ENCODE assay signal across 8 cellular contexts in genomic region chr5:132747693-132748440, GRCh38. TPM values are rescaled to one million over a fixed set of nuclear protein-coding genes. Genes with fewer than 3 reads are reported as not detected.
DNase-seq lines count a peak whose midpoint lies in the region; ATAC-seq, FAIRE-seq and TF ChIP-seq lines count a peak whose summit lies in the region.

No MANE protein-coding gene starts in this region.

- H3K4me3 ChIP-seq in A673 (ENCODE audit: low read depth, low read length, poor library complexity, severe bottlenecking) (peak overlapping the region; percentile 59), NT2/D1 (ENCODE audit: insufficient read length, low read depth) (peak overlapping the region; percentile 46), K562 (no peak overlapping the region), upper lobe of left lung (peak overlapping the region; percentile 16 to 55 (median 52))

- WGBS in K562 (ENCODE audit: insufficient coverage, low coverage, missing lambda C conversion rate), result 93% methylated on average over 46 of the region's 69 CpGs
- WGBS in upper lobe of left lung, 2 donors, result 69 to 81% methylated on average over 9 to 26 of the region's 69 CpGs

- H3K36me3 ChIP-seq in A673 (ENCODE audit: insufficient read depth, low read length, poor library complexity, severe bottlenecking), result no peaks in the 10 kb centered on the region
- peaks cover 3% of the 10 kb centered on the region for H3K36me3 ChIP-seq in NT2/D1 (ENCODE audit: insufficient read depth, insufficient read length, low read length)
- no peaks in the 10 kb centered on the region for H3K36me3 ChIP-seq in K562 (ENCODE audit: control insufficient read depth, insufficient read depth, low read length)
- no peaks in the 10 kb centered on the region for H3K36me3 ChIP-seq in upper lobe of left lung

- TF ChIP-seq EP300 in K562 (IDR thresholded peaks at IDR 0.05; ENCODE audit: low read length) (no peak), upper lobe of left lung (IDR thresholded peaks at IDR 0.05) (no peak)

- H3K9me3 ChIP-seq in A673 (ENCODE audit: low read depth, low read length, poor library complexity, severe bottlenecking), result no peaks in the 10 kb centered on the region
- H3K9me3 ChIP-seq in NT2/D1 (ENCODE audit: insufficient read depth, low read length), result no peaks in the 10 kb centered on the region
- H3K9me3 ChIP-seq in K562 (replicated peaks; ENCODE audit: control insufficient read depth, insufficient read depth, low read depth, low read length), result no peaks in the 10 kb centered on the region
- no peaks in the 10 kb centered on the region for H3K9me3 ChIP-seq in upper lobe of left lung

- H3K27ac ChIP-seq in A673 (ENCODE audit: low read depth, low read length, poor library complexity, severe bottlenecking) (no peak overlapping the region), K562 (ENCODE audit: extremely low read depth, low read depth, low read length) (no peak overlapping the region), upper lobe of left lung (peak overlapping the region; percentile 23 to 52 (median 34))

- H3K4me2 ChIP-seq in K562 (ENCODE audit: insufficient read depth, low read length), result no peak overlapping the region

- peak overlapping the region in 7 of 8 donors; percentile 5 to 80 (median 59) for H3K4me3 Mint-ChIP-seq in naive B cell

- no peaks in the 10 kb centered on the region for H3K9me1 ChIP-seq in K562 (ENCODE audit: control insufficient read depth, insufficient read depth, low read length)

- POLR2A ChIA-PET in A673 (lab: Charles Lee; ENCODE audit: low non-redundant PET) (no interaction called here), K562 (lab: Yijun Ruan, JAX) (interaction anchor here (0.9 to 4.0 kb wide), 2 partner anchors 9 to 10 kb away, joined by 3 to 20 read pairs; partner anchors contain the start of gene KIF3A)

- H3K9ac ChIP-seq in NT2/D1 (ENCODE audit: insufficient read length, low read depth) (peak overlapping the region; percentile 67), K562 (ENCODE audit: insufficient read depth in 1 of 2, low read depth in 2 of 2, low read length in 2 of 2) (no peak overlapping the region)

- BruUV-seq in A673 (replicated peaks; lab: Mats Ljungman, UMichigan), result no TSS peak
- no TSS peak for BruUV-seq in K562 (replicated peaks; lab: Mats Ljungman, UMichigan)

- H3K9me3 Mint-ChIP-seq in naive B cell, result peaks cover 0 to 4% (median 0%) of the 10 kb centered on the region in 7 donors

- H4K20me1 ChIP-seq in K562 (replicated peaks; ENCODE audit: control insufficient read depth, insufficient read depth, low read length), result no peaks in the 10 kb centered on the region; the same call in 1 of the 2 replicates

- DNase-seq in A673 (ENCODE audit: low spot score), result no peak
- no peak for DNase-seq in NT2/D1 (ENCODE audit: low read depth, low spot score)
- DNase-seq in K562 (ENCODE audit: extremely low read depth in 1 of 4, low spot score in 3 of 4), result no peak
- DNase-seq in naive B cell, result no peak
- peak in 1 of 2 donors; percentile 89 for DNase-seq in upper lobe of left lung
- no peak for DNase-seq in frontal cortex (ENCODE audit: low spot score in 2 of 2)
- no peak for DNase-seq in NCI-H2081 treated with DMSO at 0.1 percent for 48 hours (lab: John Stamatoyannopoulos, UW)
- DNase-seq in DMS114 treated with DMSO at 0.1 percent for 48 hours (lab: John Stamatoyannopoulos, UW; ENCODE audit: unreplicated experiment), result no peak

- FAIRE-seq in K562 (lab: Jason Lieb, UNC) (no peak), frontal cortex (lab: Jason Lieb, UNC) (no peak)

- H3K79me2 ChIP-seq in K562 (ENCODE audit: control insufficient read depth, insufficient read depth, low read length), result no peaks in the 10 kb centered on the region

- ATAC-seq in K562 (no peak), naive B cell (ENCODE audit: low read depth in 2 of 2) (peak; percentile 31), upper lobe of left lung (ENCODE audit: low FRiP score in 2 of 2) (no peak)

- no peak for TF ChIP-seq RAD21 in K562 (CRISPR knock-in tag; conservative IDR thresholded peaks at IDR 0.05 in 1 of 2, IDR thresholded peaks at IDR 0.05 in 1 of 2)

- H3K27me3 Mint-ChIP-seq in naive B cell, result peaks cover 36 to 41% (median 38%) of the 10 kb centered on the region in 3 donors

- no peaks in the 10 kb centered on the region for H3K4me1 ChIP-seq in A673 (ENCODE audit: insufficient read depth, low read length, poor library complexity, severe bottlenecking)
- H3K4me1 ChIP-seq in NT2/D1 (ENCODE audit: insufficient read depth, insufficient read length), result no peaks in the 10 kb centered on the region
- H3K4me1 ChIP-seq in K562 (replicated peaks in 1 of 2; ENCODE audit: control insufficient read depth in 2 of 2, insufficient read depth in 2 of 2, low read length in 2 of 2), result peaks cover 0 to 4% of the 10 kb centered on the region in 2 experiments; a peak in 1 of 5 replicates
- H3K4me1 ChIP-seq in upper lobe of left lung, result peaks cover 9 to 16% (median 11%) of the 10 kb centered on the region in 4 donors

- no peaks in the 10 kb centered on the region for H3K36me3 Mint-ChIP-seq in naive B cell

- TF ChIP-seq CTCF in A673 (conservative IDR thresholded peaks at IDR 0.05; ENCODE audit: low read depth, low read length), result no peak
- no peak for TF ChIP-seq CTCF in K562 (IDR thresholded peaks at IDR 0.05 in 2 of 3, conservative IDR thresholded peaks at IDR 0.05 in 1 of 3; ENCODE audit: insufficient read depth in 2 of 3, low read depth in 1 of 3, low read length in 3 of 3)
- TF ChIP-seq CTCF in upper lobe of left lung (IDR thresholded peaks at IDR 0.05), result no peak

- TF ChIP-seq POLR2A in K562 (conservative IDR thresholded peaks at IDR 0.05), result no peak
- TF ChIP-seq POLR2A in upper lobe of left lung (IDR thresholded peaks at IDR 0.05), result no peak

- intact Hi-C loops in A673 (cut with micrococcal nuclease; ENCODE audit: unreplicated experiment) (loop anchor here (2.0 kb wide), 1 partner anchor 73 kb away; no protein-coding TSS in a partner anchor), K562 (cut with micrococcal nuclease) (no loop called here)

- H3K27ac Mint-ChIP-seq in naive B cell, result no peak overlapping the region

- H2AFZ ChIP-seq in K562 (ENCODE audit: low read depth, low read length), result no peak overlapping the region

- H3K27me3 ChIP-seq in A673 (replicated peaks; ENCODE audit: insufficient read depth, low read depth, low read length, poor library complexity), result peaks cover 8% of the 10 kb centered on the region
- H3K27me3 ChIP-seq in NT2/D1 (ENCODE audit: insufficient read depth, insufficient read length), result peaks cover 37% of the 10 kb centered on the region
- no peaks in the 10 kb centered on the region for H3K27me3 ChIP-seq in K562 (ENCODE audit: control insufficient read depth in 2 of 2, insufficient read depth in 2 of 2, low read length in 2 of 2)
- peaks cover 0 to 13% (median 10%) of the 10 kb centered on the region in 4 donors for H3K27me3 ChIP-seq in upper lobe of left lung

- CTCF ChIA-PET in A673 (lab: Charles Lee) (interaction anchor here (0.7 kb wide), 1 partner anchor 80 kb away, joined by 3 read pairs; no protein-coding TSS in a partner anchor), K562 (lab: Yijun Ruan, JAX; ENCODE audit: low intra/inter-chr PET ratio) (no interaction called here)

- in situ Hi-C loops in K562 (cut with MboI), result no loop called here

- peaks cover 0 to 2% (median 0%) of the 10 kb centered on the region in 3 donors for H3K4me1 Mint-ChIP-seq in naive B cell

RNA-seq across cellular contexts. Expression of gene CCNI2, which starts 0.6 kb away (rescaled TPM):
- total RNA-seq in A673 (2021) (0.11 TPM in 1 of 2 replicates, not detected in the other), K562 (2014; rRNA removed) (0.05 TPM in 1 of 2 replicates, not detected in the other), K562 (2014; rRNA removed; fragmentation: Illumina TruSeq; extraction: Trizol) (not detected in 2 replicates), K562 (2015; rRNA removed; fragmentation: Illumina TruSeq; extraction: Trizol) (not detected in 2 replicates), K562 (2021) (0.18 TPM in 1 of 2 replicates, not detected in the other), upper lobe of left lung (under 1 TPM in 5 of 6 donors, not detected in 1; 0.26 to 0.84 (median 0.46) TPM), frontal cortex (1.6 TPM)
- not detected in 2 replicates for total RNA-seq in K562 (2011; cell fraction: chromatin; rRNA removed; ENCODE audit: low replicate concordance)
- not detected in 2 replicates for total RNA-seq in K562 (2011; cell fraction: nucleolus; rRNA removed)
- 0.23 TPM in 1 of 2 replicates, not detected in the other for total RNA-seq in K562 (2011; cell fraction: nucleoplasm; rRNA removed)
- polyA plus RNA-seq in K562 (2011; rRNA removed) (0.05 and 0.06 TPM in 2 replicates), K562 (2014; fragmentation: Illumina TruSeq; extraction: Trizol) (0.06 TPM in 1 of 2 replicates, not detected in the other), K562 (2014; fragmentation: Nextera tagmentation; extraction: Ambion mirVana) (1 to 10 TPM; 1.6 to 1.7 TPM), K562 (2014; rRNA removed) (not detected in 2 replicates), naive B cell (ENCODE audit: low read depth in 6 of 6) (not detected)
- polyA plus RNA-seq in K562 (2011; cell fraction: cytosol; rRNA removed), result 0.06 and 0.13 TPM in 2 replicates
- polyA plus RNA-seq in K562 (2011; cell fraction: nucleus; rRNA removed), result 0.36 and 1.1 TPM in 2 replicates
- polyA plus RNA-seq in K562 (2012), result 1.4 and 11.1 TPM in 2 replicates
- not detected in 2 replicates for polyA minus RNA-seq in K562 (2011; rRNA and poly(A)+ RNA removed)
- polyA minus RNA-seq in K562 (2011; cell fraction: cytosol; rRNA and poly(A)+ RNA removed), result not detected in 2 replicates
- 0.54 TPM in 1 of 2 replicates, not detected in the other for polyA minus RNA-seq in K562 (2011; cell fraction: nucleus; rRNA and poly(A)+ RNA removed)

RNA-seq across cellular contexts. Expression of gene KIF3A, which starts 10.5 kb away (rescaled TPM):
- total RNA-seq in A673 (2021) (17.3 and 19.1 TPM in 2 replicates), K562 (2014; rRNA removed) (2.6 and 4.1 TPM in 2 replicates), K562 (2014; rRNA removed; fragmentation: Illumina TruSeq; extraction: Trizol) (7.2 and 8.3 TPM in 2 replicates), K562 (2015; rRNA removed; fragmentation: Illumina TruSeq; extraction: Trizol) (7.6 and 9.4 TPM in 2 replicates), K562 (2021) (5.1 and 7.1 TPM in 2 replicates), upper lobe of left lung (10 to 100 TPM; 10.3 to 22.3 (median 17.0) TPM), frontal cortex (95.8 TPM)
- 4.8 and 16.7 TPM in 2 replicates for total RNA-seq in K562 (2011; cell fraction: chromatin; rRNA removed; ENCODE audit: low replicate concordance)
- 1.2 and 3.0 TPM in 2 replicates for total RNA-seq in K562 (2011; cell fraction: nucleolus; rRNA removed)
- total RNA-seq in K562 (2011; cell fraction: nucleoplasm; rRNA removed), result 2.9 and 6.9 TPM in 2 replicates
- polyA plus RNA-seq in K562 (2011; rRNA removed) (3.5 and 5.3 TPM in 2 replicates), K562 (2014; fragmentation: Illumina TruSeq; extraction: Trizol) (4.5 and 6.0 TPM in 2 replicates), K562 (2014; fragmentation: Nextera tagmentation; extraction: Ambion mirVana) (1 to 10 TPM; 1.5 TPM), K562 (2014; rRNA removed) (5.4 and 7.8 TPM in 2 replicates), naive B cell (ENCODE audit: low read depth in 6 of 6) (10 to 100 TPM in 1 of 6 donors, 1 to 10 TPM in 5; 4.3 to 10.2 (median 7.3) TPM)
- 0.97 and 1.3 TPM in 2 replicates for polyA plus RNA-seq in K562 (2011; cell fraction: cytosol; rRNA removed)
- 2.2 and 2.6 TPM in 2 replicates for polyA plus RNA-seq in K562 (2011; cell fraction: nucleus; rRNA removed)
- 1.8 and 3.3 TPM in 2 replicates for polyA plus RNA-seq in K562 (2012)
- polyA minus RNA-seq in K562 (2011; rRNA and poly(A)+ RNA removed), result 9.3 and 10.6 TPM in 2 replicates
- polyA minus RNA-seq in K562 (2011; cell fraction: cytosol; rRNA and poly(A)+ RNA removed), result 1.9 and 4.0 TPM in 2 replicates
- 3.6 and 4.4 TPM in 2 replicates for polyA minus RNA-seq in K562 (2011; cell fraction: nucleus; rRNA and poly(A)+ RNA removed)

RNA-seq across cellular contexts. Expression of gene SEPTIN8, which starts 29.2 kb away (rescaled TPM):
- total RNA-seq in A673 (2021) (26.4 and 33.0 TPM in 2 replicates), K562 (2014; rRNA removed) (92.0 and 109 TPM in 2 replicates), K562 (2014; rRNA removed; fragmentation: Illumina TruSeq; extraction: Trizol) (68.2 and 79.3 TPM in 2 replicates), K562 (2015; rRNA removed; fragmentation: Illumina TruSeq; extraction: Trizol) (101 TPM in 2 replicates), K562 (2021) (131 and 137 TPM in 2 replicates), upper lobe of left lung (10 to 100 TPM; 26.3 to 41.5 (median 31.5) TPM), frontal cortex (28.1 TPM)
- 136 and 205 TPM in 2 replicates for total RNA-seq in K562 (2011; cell fraction: chromatin; rRNA removed; ENCODE audit: low replicate concordance)
- total RNA-seq in K562 (2011; cell fraction: nucleolus; rRNA removed), result 103 and 109 TPM in 2 replicates
- total RNA-seq in K562 (2011; cell fraction: nucleoplasm; rRNA removed), result 115 and 139 TPM in 2 replicates
- polyA plus RNA-seq in K562 (2011; rRNA removed) (121 and 149 TPM in 2 replicates), K562 (2014; fragmentation: Illumina TruSeq; extraction: Trizol) (113 and 142 TPM in 2 replicates), K562 (2014; fragmentation: Nextera tagmentation; extraction: Ambion mirVana) (10 to 100 TPM; 19.3 to 21.0 TPM), K562 (2014; rRNA removed) (129 and 143 TPM in 2 replicates), naive B cell (ENCODE audit: low read depth in 6 of 6) (under 1 TPM in 4 of 6 donors, not detected in 2; 0.11 to 0.27 (median 0.22) TPM)
- polyA plus RNA-seq in K562 (2011; cell fraction: cytosol; rRNA removed), result 72.8 and 87.1 TPM in 2 replicates
- polyA plus RNA-seq in K562 (2011; cell fraction: nucleus; rRNA removed), result 578 and 627 TPM in 2 replicates
- 143 and 180 TPM in 2 replicates for polyA plus RNA-seq in K562 (2012)
- 67.6 and 68.1 TPM in 2 replicates for polyA minus RNA-seq in K562 (2011; rRNA and poly(A)+ RNA removed)
- 32.1 and 40.2 TPM in 2 replicates for polyA minus RNA-seq in K562 (2011; cell fraction: cytosol; rRNA and poly(A)+ RNA removed)
- 85.5 and 131 TPM in 2 replicates for polyA minus RNA-seq in K562 (2011; cell fraction: nucleus; rRNA and poly(A)+ RNA removed)

Comparison
In these comparisons a context has a peak if more than half of its experiments do, and no peak if none do; other contexts are left out.
1. H3K27ac ChIP-seq: peak in upper lobe of left lung (4 of 4); none in A673 (single experiment) and K562 (single experiment).
2. ATAC-seq: peak in naive B cell (2 of 2); none in K562 (single experiment) and upper lobe of left lung (0 of 2).